Comparison of ENCODE assay signal across 17 cellular contexts in genomic region chr1:12069616-12070244, GRCh38. TPM values are rescaled to one million over a fixed set of nuclear protein-coding genes. Genes with fewer than 3 reads are reported as not detected.
DNase-seq lines count a peak whose midpoint lies in the region; ATAC-seq, FAIRE-seq and TF ChIP-seq lines count a peak whose summit lies in the region.
"Had no signal": no experiment of that assay in that cellular context is flagged by ENCODE, and none has a peak within 500 bp of the region (broad histone marks: within the 10 kb centered on the region; RNA-seq: fewer than 3 reads in every experiment).

No MANE protein-coding gene starts in this region.

- H2AFZ ChIP-seq in GM12878 (ENCODE audit: control insufficient read depth, low read depth, low read length), result no peak overlapping the region; the same call in 1 of the 2 replicates

- RAD21 ChIA-PET in GM12878 (lab: Charles Lee; ENCODE audit: unreplicated experiment), result interaction anchor here (0.6 to 9.5 kb wide), 9 partner anchors 10 to 93 kb away, joined by 3 to 167 read pairs (median 27); no protein-coding TSS in a partner anchor

- in situ Hi-C loops in GM12878 (cut with MboI), result loop anchor here (25.0 kb wide), 1 partner anchor 1643 kb away; the partner anchor contains the start of gene PRDM2

- H3K4me2 ChIP-seq in GM12878 (ENCODE audit: control insufficient read depth, insufficient read depth), result peak overlapping the region; percentile 81

- H4K20me1 ChIP-seq in GM12878 (ENCODE audit: control insufficient read depth, insufficient read depth), result no peaks in the 10 kb centered on the region

- no peaks in the 10 kb centered on the region for H3K9me3 Mint-ChIP-seq in activated CD8-positive, alpha-beta memory T cell treated with anti-CD3 and anti-CD28 coated beads, Interleukin-2, amount 10 ng/mL, durations not matched to agents 7 days and 5 days (ENCODE audit: low read depth)
- no peaks in the 10 kb centered on the region for H3K9me3 Mint-ChIP-seq in IgD-negative memory B cell
- H3K9me3 Mint-ChIP-seq in stimulated activated effector memory CD8-positive, alpha-beta T cell treated with anti-CD3 and anti-CD28 coated beads, Interleukin-12 subunit alpha, Interleukin-12 subunit beta, amount 100 ng/mL, for 72 hours, result no peaks in the 10 kb centered on the region
- H3K9me3 Mint-ChIP-seq: activated naive CD4-positive, alpha-beta T cell treated with anti-CD3 and anti-CD28 coated beads, Interleukin-2, amount 10 ng/mL, durations not matched to agents 7 days and 5 days; T-cell had no signal

- peaks cover 91% of the 10 kb centered on the region for H3K79me2 ChIP-seq in GM12878 (ENCODE audit: control insufficient read depth, insufficient read depth, low read length)

- peak overlapping the region; percentile 86 for H3K4me3 ChIP-seq in GM12878
- H3K4me3 ChIP-seq: gastrocnemius medialis, skin epidermis, vagina had no signal

- H3K36me3 Mint-ChIP-seq in activated CD8-positive, alpha-beta memory T cell treated with anti-CD3 and anti-CD28 coated beads, Interleukin-2, amount 10 ng/mL, durations not matched to agents 7 days and 5 days, result peaks cover 16% of the 10 kb centered on the region
- H3K36me3 Mint-ChIP-seq in IgD-negative memory B cell, result peaks cover 2% of the 10 kb centered on the region
- H3K36me3 Mint-ChIP-seq in stimulated activated effector memory CD8-positive, alpha-beta T cell treated with anti-CD3 and anti-CD28 coated beads, Interleukin-12 subunit alpha, Interleukin-12 subunit beta, amount 100 ng/mL, for 72 hours, result peaks cover 90% of the 10 kb centered on the region
- H3K36me3 Mint-ChIP-seq: activated naive CD4-positive, alpha-beta T cell treated with anti-CD3 and anti-CD28 coated beads, Interleukin-2, amount 10 ng/mL, durations not matched to agents 7 days and 5 days; T-cell had no signal

- no peak for TF ChIP-seq RAD21 in GM12878 (IDR thresholded peaks at IDR 0.05; ENCODE audit: insufficient read depth, low read depth, low read length)

- POLR2A ChIA-PET in GM12878 (lab: Charles Lee), result interaction anchor here (0.9 to 7.5 kb wide), 10 partner anchors 9 to 88 kb away, joined by 3 to 154 read pairs (median 14); partner anchors contain the start of gene MFN2

- H3K9ac ChIP-seq in GM12878 (ENCODE audit: control insufficient read depth, insufficient read depth, low read length), result peak overlapping the region; percentile 76

- 9% methylated on average over 11 of the region's 11 CpGs for WGBS in GM12878 (ENCODE audit: insufficient coverage, insufficient replicate concordance, low lambda C conversion rate, missing lambda C conversion rate)

- peaks cover 47% of the 10 kb centered on the region for H3K4me1 ChIP-seq in GM12878 (ENCODE audit: control insufficient read depth, insufficient read depth, low read length)
- H3K4me1 ChIP-seq: gastrocnemius medialis had no signal

- peaks cover 9 to 14% of the 10 kb centered on the region in 2 experiments; a peak in 3 of 4 replicates for H3K36me3 ChIP-seq in GM12878 (ENCODE audit: control insufficient read depth in 2 of 2, insufficient read depth in 2 of 2, low read length in 1 of 2)
- H3K36me3 ChIP-seq: gastrocnemius medialis, vagina had no signal

- H3K27me3 Mint-ChIP-seq in activated CD8-positive, alpha-beta memory T cell treated with anti-CD3 and anti-CD28 coated beads, Interleukin-2, amount 10 ng/mL, durations not matched to agents 7 days and 5 days, result peaks cover 11% of the 10 kb centered on the region
- peaks cover 35% of the 10 kb centered on the region for H3K27me3 Mint-ChIP-seq in IgD-negative memory B cell

- SMC1A ChIA-PET in GM12878 (lab: Charles Lee; ENCODE audit: uncharacterized antibody, unreplicated experiment), result interaction anchor here (1.1 to 10.5 kb wide), 9 partner anchors 7 to 50 kb away, joined by 3 to 209 read pairs (median 5); no protein-coding TSS in a partner anchor

- no peak for ATAC-seq in activated CD8-positive, alpha-beta memory T cell treated with anti-CD3 and anti-CD28 coated beads, Interleukin-2, amount 10 ng/mL, durations not matched to agents 7 days and 5 days
- ATAC-seq in GM12878 (0 out of 3 replicates have a peak, but pooled peaks have one; percentile 4), HG03460 (IDR thresholded peaks at IDR 0.05; ENCODE audit: unreplicated experiment) (no peak)
- no peak for ATAC-seq in stimulated activated effector memory CD8-positive, alpha-beta T cell treated with anti-CD3 and anti-CD28 coated beads, Interleukin-12 subunit alpha, Interleukin-12 subunit beta, amount 100 ng/mL, for 72 hours
- ATAC-seq: gastrocnemius medialis; stimulated activated naive CD8-positive, alpha-beta T cell treated with anti-CD3 and anti-CD28 coated beads, Interleukin-15, Interleukin-2, amounts not matched to agents 100 U/mL and 50 U/mL, for 24 hours; T-cell had no signal

- peak overlapping the region; percentile 38 for H3K4me3 Mint-ChIP-seq in activated CD8-positive, alpha-beta memory T cell treated with anti-CD3 and anti-CD28 coated beads, Interleukin-2, amount 10 ng/mL, durations not matched to agents 7 days and 5 days
- peak overlapping the region in 3 of 4 donors; percentile 9 to 75 (median 39) for H3K4me3 Mint-ChIP-seq in IgD-negative memory B cell
- H3K4me3 Mint-ChIP-seq in stimulated activated effector memory CD8-positive, alpha-beta T cell treated with anti-CD3 and anti-CD28 coated beads, Interleukin-12 subunit alpha, Interleukin-12 subunit beta, amount 100 ng/mL, for 72 hours, result peak overlapping the region; percentile 76
- H3K4me3 Mint-ChIP-seq: activated naive CD4-positive, alpha-beta T cell treated with anti-CD3 and anti-CD28 coated beads, Interleukin-2, amount 10 ng/mL, durations not matched to agents 7 days and 5 days; T-cell had no signal

- H3K27me3 ChIP-seq in GM12878 (replicated peaks in 1 of 2; ENCODE audit: control insufficient read depth in 2 of 2, insufficient read depth in 2 of 2, low read length in 1 of 2), result no peaks in the 10 kb centered on the region
- H3K27me3 ChIP-seq: vagina had no signal

- H3K9me3 ChIP-seq in GM12878 (replicated peaks; ENCODE audit: control insufficient read depth, insufficient read depth, low read length), result no peaks in the 10 kb centered on the region
- H3K9me3 ChIP-seq: gastrocnemius medialis, vagina had no signal

- H3K27ac ChIP-seq in GM12878 (ENCODE audit: control insufficient read depth, insufficient read depth), result peak overlapping the region; percentile 91
- H3K27ac ChIP-seq: gastrocnemius medialis, vagina had no signal

- H3K27ac Mint-ChIP-seq in activated CD8-positive, alpha-beta memory T cell treated with anti-CD3 and anti-CD28 coated beads, Interleukin-2, amount 10 ng/mL, durations not matched to agents 7 days and 5 days, result peak overlapping the region; percentile 69
- H3K27ac Mint-ChIP-seq in IgD-negative memory B cell, result peak overlapping the region in 1 of 3 donors; percentile 40
- H3K27ac Mint-ChIP-seq in stimulated activated effector memory CD8-positive, alpha-beta T cell treated with anti-CD3 and anti-CD28 coated beads, Interleukin-12 subunit alpha, Interleukin-12 subunit beta, amount 100 ng/mL, for 72 hours, result peak overlapping the region; percentile 1
- H3K27ac Mint-ChIP-seq: activated naive CD4-positive, alpha-beta T cell treated with anti-CD3 and anti-CD28 coated beads, Interleukin-2, amount 10 ng/mL, durations not matched to agents 7 days and 5 days had no signal

- TF ChIP-seq EP300 in GM12878 (IDR thresholded peaks at IDR 0.05; ENCODE audit: borderline replicate concordance in 1 of 2, control insufficient read depth in 1 of 2, low read depth in 2 of 2, low read length in 2 of 2), result no peak

- peak; percentile 81 for DNase-seq in activated CD8-positive, alpha-beta memory T cell treated with anti-CD3 and anti-CD28 coated beads, Interleukin-2, amount 10 ng/mL, durations not matched to agents 7 days and 5 days
- no peak for DNase-seq in activated CD8-positive, alpha-beta memory T cell treated with anti-CD3 and anti-CD28 coated beads for 24 hours
- DNase-seq in GM12878 (ENCODE audit: low read depth, low spot score), result no peak
- DNase-seq in stimulated activated effector memory CD8-positive, alpha-beta T cell treated with anti-CD3 and anti-CD28 coated beads, Interleukin-12 subunit alpha, Interleukin-12 subunit beta, amount 100 ng/mL, for 72 hours (ENCODE audit: low spot score in 2 of 2), result no peak
- no peak for DNase-seq in NCI-H1694 (lab: John Stamatoyannopoulos, UW)
- no peak for DNase-seq in SIG-M5 (lab: John Stamatoyannopoulos, UW)
- DNase-seq: activated CD4-positive, alpha-beta T cell treated with anti-CD3 and anti-CD28 coated beads for 4 hours; activated naive CD4-positive, alpha-beta T cell treated with anti-CD3 and anti-CD28 coated beads, Interleukin-2, amount 10 ng/mL, durations not matched to agents 7 days and 5 days; central memory CD4-positive, alpha-beta T cell; gastrocnemius medialis; NCI-H2107; stimulated activated naive CD8-positive, alpha-beta T cell treated with anti-CD3 and anti-CD28 coated beads, Interleukin-15, Interleukin-2, amounts not matched to agents 100 U/mL and 50 U/mL, for 24 hours; T-cell had no signal

- intact Hi-C loops in GM12878 (cut with micrococcal nuclease; ENCODE audit: unreplicated experiment), result loop anchor here (5.0 kb wide), 1 partner anchor 162 kb away; no protein-coding TSS in a partner anchor

- FAIRE-seq in GM12878 (lab: Jason Lieb, UNC), result no peak

- no peak for TF ChIP-seq CTCF in GM12878 (IDR thresholded peaks at IDR 0.05 in 2 of 3, conservative IDR thresholded peaks at IDR 0.05 in 1 of 3; ENCODE audit: control insufficient read depth in 2 of 3, extremely low read depth in 1 of 3, insufficient read depth in 1 of 3, low read depth in 3 of 3, low read length in 3 of 3)

- CTCF ChIA-PET in activated CD8-positive, alpha-beta memory T cell treated with anti-CD3 and anti-CD28 coated beads, Interleukin-2, amount 10 ng/mL, durations not matched to agents 7 days and 5 days (lab: Charles Lee), result interaction anchor here (1.4 to 5.8 kb wide), 6 partner anchors 9 to 50 kb away, joined by 4 to 50 read pairs (median 15); no protein-coding TSS in a partner anchor
- CTCF ChIA-PET in GM12878 (lab: Yijun Ruan, JAX), result interaction anchor here (0.7 to 6.1 kb wide), 6 partner anchors 9 to 51 kb away, joined by 3 to 80 read pairs (median 5); partner anchors contain the start of gene MIIP

- no TSS peak for BruUV-seq in GM12878 (replicated peaks; lab: Mats Ljungman, UMichigan)

- no peak; the same call in 1 of the 2 replicates for TF ChIP-seq POLR2A in GM12878 (IDR thresholded peaks at IDR 0.05; ENCODE audit: low read depth, low read length)

- peaks cover 53% of the 10 kb centered on the region for H3K4me1 Mint-ChIP-seq in activated CD8-positive, alpha-beta memory T cell treated with anti-CD3 and anti-CD28 coated beads, Interleukin-2, amount 10 ng/mL, durations not matched to agents 7 days and 5 days
- H3K4me1 Mint-ChIP-seq in IgD-negative memory B cell, result peaks cover 13 to 32% (median 26%) of the 10 kb centered on the region in 3 donors
- peaks cover 55% of the 10 kb centered on the region for H3K4me1 Mint-ChIP-seq in stimulated activated effector memory CD8-positive, alpha-beta T cell treated with anti-CD3 and anti-CD28 coated beads, Interleukin-12 subunit alpha, Interleukin-12 subunit beta, amount 100 ng/mL, for 72 hours

RNA-seq across cellular contexts. Expression of gene TNFRSF8, which starts 6.6 kb away (rescaled TPM):
- total RNA-seq in activated CD8-positive, alpha-beta memory T cell treated with anti-CD3 and anti-CD28 coated beads, Interleukin-2, amount 10 ng/mL, durations not matched to agents 7 days and 5 days, result 10 to 100 TPM in 1 of 2 experiments, 1 to 10 TPM in 1; 3.8 to 14.8 TPM
- polyA plus RNA-seq in IgD-negative memory B cell, result 0.40 TPM
- total RNA-seq in GM12878 (2013; cell fraction: nucleolus; rRNA removed), result 152 and 169 TPM in 2 replicates
- total RNA-seq in GM12878 (2014; rRNA removed), result 59.6 and 71.1 TPM in 2 replicates
- total RNA-seq in GM12878 (2014; rRNA removed; fragmentation: Illumina TruSeq; extraction: Trizol), result 32.8 and 40.6 TPM in 2 replicates
- total RNA-seq in GM12878 (2021), result 114 and 115 TPM in 2 replicates
- polyA plus RNA-seq in GM12878 (2011; ENCODE audit: low read depth), result 15.7 TPM
- 18.2 and 40.5 TPM in 2 replicates for polyA plus RNA-seq in GM12878 (2011; rRNA removed)
- 58.2 and 63.2 TPM in 2 replicates for polyA plus RNA-seq in GM12878 (2011; cell fraction: cytosol; rRNA removed)
- polyA plus RNA-seq in GM12878 (2011; cell fraction: nucleus; rRNA removed), result 60.0 and 69.8 TPM in 2 replicates
- 37.2 and 56.8 TPM in 2 replicates for polyA plus RNA-seq in GM12878 (2012)
- polyA plus RNA-seq in GM12878 (2014; fragmentation: Illumina TruSeq; extraction: Trizol), result 12.4 and 49.6 TPM in 2 replicates
- 10 to 100 TPM in 1 of 2 experiments, 1 to 10 TPM in 1; 9.8 to 32.0 TPM for polyA plus RNA-seq in GM12878 (2014; fragmentation: Nextera tagmentation; extraction: Ambion mirVana)
- polyA plus RNA-seq in GM12878 (2014; rRNA removed), result 68.0 and 85.0 TPM in 2 replicates
- 10 to 100 TPM; 69.7 to 71.9 TPM for polyA plus RNA-seq in GM12878 (2016; fragmentation: Nextera tagmentation; extraction: Ambion mirVana)
- 33.1 and 63.8 TPM in 2 replicates for polyA minus RNA-seq in GM12878 (2011; rRNA and poly(A)+ RNA removed)
- polyA minus RNA-seq in GM12878 (2011; cell fraction: cytosol; rRNA and poly(A)+ RNA removed), result 32.3 and 32.7 TPM in 2 replicates
- 25.4 and 41.4 TPM in 2 replicates for polyA minus RNA-seq in GM12878 (2011; cell fraction: nucleus; rRNA and poly(A)+ RNA removed)

RNA-seq across cellular contexts. Expression of gene MIIP, which starts 50.4 kb away (rescaled TPM):
- total RNA-seq in activated CD8-positive, alpha-beta memory T cell treated with anti-CD3 and anti-CD28 coated beads, Interleukin-2, amount 10 ng/mL, durations not matched to agents 7 days and 5 days, result 10 to 100 TPM; 41.4 to 59.3 TPM
- polyA plus RNA-seq in IgD-negative memory B cell (52.4 TPM), GM12878 (2011; rRNA removed) (8.8 and 21.5 TPM in 2 replicates), GM12878 (2014; fragmentation: Illumina TruSeq; extraction: Trizol) (5.4 and 11.6 TPM in 2 replicates), GM12878 (2014; fragmentation: Nextera tagmentation; extraction: Ambion mirVana) (1 to 10 TPM in 1 of 2 experiments, under 1 TPM in 1; 0.84 to 5.1 TPM), GM12878 (2014; rRNA removed) (65.2 and 70.6 TPM in 2 replicates), GM12878 (2016; fragmentation: Nextera tagmentation; extraction: Ambion mirVana) (10 to 100 TPM; 82.3 to 95.7 TPM)
- total RNA-seq in GM12878 (2013; cell fraction: nucleolus; rRNA removed), result 69.0 and 77.4 TPM in 2 replicates
- total RNA-seq in GM12878 (2014; rRNA removed) (68.8 and 71.3 TPM in 2 replicates), GM12878 (2014; rRNA removed; fragmentation: Illumina TruSeq; extraction: Trizol) (16.6 and 17.1 TPM in 2 replicates), GM12878 (2021) (56.2 and 57.2 TPM in 2 replicates)
- 12.2 TPM for polyA plus RNA-seq in GM12878 (2011; ENCODE audit: low read depth)
- polyA plus RNA-seq in GM12878 (2011; cell fraction: cytosol; rRNA removed), result 30.0 and 54.7 TPM in 2 replicates
- polyA plus RNA-seq in GM12878 (2011; cell fraction: nucleus; rRNA removed), result 275 and 289 TPM in 2 replicates
- 37.9 and 40.1 TPM in 2 replicates for polyA plus RNA-seq in GM12878 (2012)
- 13.8 and 33.1 TPM in 2 replicates for polyA minus RNA-seq in GM12878 (2011; rRNA and poly(A)+ RNA removed)
- polyA minus RNA-seq in GM12878 (2011; cell fraction: cytosol; rRNA and poly(A)+ RNA removed), result 16.1 and 21.0 TPM in 2 replicates
- 22.2 and 38.7 TPM in 2 replicates for polyA minus RNA-seq in GM12878 (2011; cell fraction: nucleus; rRNA and poly(A)+ RNA removed)
